ENCODE assay signal across 1 cellular context in genomic region chr17:14355556-14355955, GRCh38.
TF ChIP-seq lines count a peak whose summit lies in the region.

No MANE protein-coding gene starts in this region.

TF ChIP-seq in H1, 55 proteins besides CTCF, POLR2A, EP300 and RAD21:
- TF ChIP-seq CHD1 (IDR thresholded peaks at IDR 0.05; ENCODE audit: low read depth, low read length): no peak
- TF ChIP-seq E2F6 (IDR thresholded peaks at IDR 0.05): 0 out of 2 replicates have a peak, but pooled peaks have one; percentile 22
